ENCODE assay signal across 1 cellular context in the genomic region with DNA sequence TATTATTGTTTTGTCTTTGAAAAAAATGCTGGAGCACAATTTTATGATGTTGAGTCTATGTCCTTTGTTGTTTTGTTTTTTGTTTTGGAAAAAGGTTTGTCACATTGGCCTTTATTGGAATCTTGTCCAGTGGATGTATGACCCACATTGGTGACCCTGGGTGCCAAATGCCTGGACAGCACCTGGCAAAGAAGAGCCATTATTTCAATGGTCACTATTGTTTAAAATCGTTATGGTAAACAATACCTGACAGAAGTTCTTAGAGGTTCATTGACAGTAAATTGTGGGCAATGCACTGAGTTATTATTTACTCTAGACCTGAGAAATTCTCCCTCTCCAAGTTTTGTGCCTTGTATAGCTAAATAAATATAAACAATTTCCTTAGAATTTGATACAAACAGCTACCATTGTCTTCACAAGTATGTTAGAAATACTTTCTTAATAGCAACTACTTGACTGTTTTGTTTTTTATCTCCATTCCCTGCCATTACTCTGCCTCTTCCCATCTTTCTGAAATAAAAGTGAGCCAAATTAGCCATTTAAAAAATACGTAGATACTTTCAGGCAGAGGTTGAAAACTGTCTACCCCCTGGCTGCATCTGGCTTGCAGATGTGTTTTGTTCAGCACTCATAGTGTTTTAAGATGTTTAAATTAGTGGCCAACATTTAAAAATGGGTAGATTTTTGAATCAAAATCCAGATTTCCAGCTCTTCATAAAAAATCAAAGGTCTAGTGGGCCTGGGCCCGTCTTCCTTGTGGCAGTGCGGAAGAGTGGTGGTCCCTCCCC.
TF ChIP-seq lines count a peak whose summit lies in the region.

No MANE protein-coding gene starts in this region.

TF ChIP-seq in SK-N-SH, 30 proteins besides CTCF, POLR2A, EP300 and RAD21 (continued from another document):
- TF ChIP-seq, protein P1, sequence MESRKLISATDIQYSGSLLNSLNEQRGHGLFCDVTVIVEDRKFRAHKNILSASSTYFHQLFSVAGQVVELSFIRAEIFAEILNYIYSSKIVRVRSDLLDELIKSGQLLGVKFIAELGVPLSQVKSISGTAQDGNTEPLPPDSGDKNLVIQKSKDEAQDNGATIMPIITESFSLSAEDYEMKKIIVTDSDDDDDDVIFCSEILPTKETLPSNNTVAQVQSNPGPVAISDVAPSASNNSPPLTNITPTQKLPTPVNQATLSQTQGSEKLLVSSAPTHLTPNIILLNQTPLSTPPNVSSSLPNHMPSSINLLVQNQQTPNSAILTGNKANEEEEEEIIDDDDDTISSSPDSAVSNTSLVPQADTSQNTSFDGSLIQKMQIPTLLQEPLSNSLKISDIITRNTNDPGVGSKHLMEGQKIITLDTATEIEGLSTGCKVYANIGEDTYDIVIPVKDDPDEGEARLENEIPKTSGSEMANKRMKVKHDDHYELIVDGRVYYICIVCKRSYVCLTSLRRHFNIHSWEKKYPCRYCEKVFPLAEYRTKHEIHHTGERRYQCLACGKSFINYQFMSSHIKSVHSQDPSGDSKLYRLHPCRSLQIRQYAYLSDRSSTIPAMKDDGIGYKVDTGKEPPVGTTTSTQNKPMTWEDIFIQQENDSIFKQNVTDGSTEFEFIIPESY (IDR thresholded peaks at IDR 0.05; ENCODE audit: borderline replicate concordance, low read depth) = no peak
- no peak for TF ChIP-seq FOXM1 (IDR thresholded peaks at IDR 0.05; ENCODE audit: low read depth)
